In the genomic region with DNA sequence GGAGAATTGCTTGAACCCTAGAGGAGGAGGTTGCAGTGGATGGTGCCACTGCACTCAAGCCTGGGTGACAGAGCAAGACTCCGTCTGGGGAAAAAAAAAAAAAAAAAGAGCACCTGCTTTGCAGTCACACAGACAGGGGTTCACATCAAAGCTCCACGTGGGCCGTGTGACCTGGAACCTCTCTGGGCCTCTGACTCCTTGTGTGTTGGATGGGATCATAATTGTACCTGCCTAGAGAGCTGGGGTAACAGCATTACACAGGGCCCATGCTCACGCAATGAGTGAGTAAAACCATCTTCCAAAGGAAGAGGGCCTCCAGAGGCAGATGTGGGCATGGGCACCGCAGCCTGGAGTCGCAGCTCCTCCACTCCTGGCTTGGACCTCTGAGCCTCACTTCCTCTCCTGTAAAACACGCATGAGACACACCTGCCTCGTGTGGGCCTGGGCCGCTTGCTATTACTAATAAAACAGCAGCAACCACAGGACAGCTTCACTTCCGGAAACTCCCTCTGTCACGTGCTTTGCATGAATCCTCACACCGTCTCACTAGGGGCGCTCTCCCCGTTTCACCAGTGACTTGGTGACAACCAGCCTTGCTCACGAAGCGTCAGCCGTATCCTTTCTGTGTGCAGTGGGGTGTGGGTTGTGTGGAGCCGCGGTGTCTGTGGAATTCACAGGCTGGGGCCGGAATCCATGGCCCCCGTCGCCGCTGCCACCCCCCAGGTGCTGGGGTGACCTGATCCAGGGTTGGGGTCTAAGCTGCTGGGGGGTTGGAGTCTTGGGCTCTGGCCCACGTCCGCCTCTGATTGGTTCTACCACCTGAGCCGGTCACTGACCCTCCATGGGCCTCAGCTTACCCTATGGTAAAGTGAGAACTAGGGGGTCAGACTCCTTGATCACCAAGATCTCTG, we compare ENCODE assay signal across 8 cellular contexts. TPM values are rescaled to one million over a fixed set of nuclear protein-coding genes. Genes with fewer than 3 reads are reported as not detected.
A peak's percentile ranks its signal among the peaks of the same experiment; 100 is the strongest.
DNase-seq lines count a peak whose midpoint lies in the region; ATAC-seq and TF ChIP-seq lines count a peak whose summit lies in the region.
"Not testable (repeated sequence)": the region's sequence is repeated elsewhere in the genome, so short reads cannot be mapped to it uniquely, and the experiment has no call there.

No MANE protein-coding gene starts in this region.

- ATAC-seq in GM19463 (IDR thresholded peaks at IDR 0.05; ENCODE audit: unreplicated experiment) (peak; percentile 92), HG03432 (IDR thresholded peaks at IDR 0.05; ENCODE audit: unreplicated experiment) (peak; percentile 93)
- ATAC-seq in activated CD8-positive, alpha-beta T cell treated with anti-CD3 and anti-CD28 coated beads for 36 hours, result peak; percentile 96

- DNase-seq in DMS153 (lab: John Stamatoyannopoulos, UW), result peak; percentile 83
- peak; percentile 88 for DNase-seq in NK-92 treated with Interleukin-12 subunit alpha and Interleukin-12 subunit beta, amount 100 ng/mL, for 24 hours (lab: John Stamatoyannopoulos, UW)
- peak; percentile 93 for DNase-seq in activated CD8-positive, alpha-beta T cell treated with anti-CD3 and anti-CD28 coated beads for 36 hours
- DNase-seq in effector memory CD4-positive, alpha-beta T cell, result peak; percentile 81 to 88 (median 85)
- DNase-seq in mesenteric fat pad (ENCODE audit: low spot score), result peak; percentile 90
- peak; percentile 69 to 88 for DNase-seq in stimulated activated CD8-positive, alpha-beta memory T cell treated with anti-CD3 and anti-CD28 coated beads, Interleukin-15, amount 100 ng/mL, for 4 hours (ENCODE audit: low read depth in 2 of 2)

- H3K4me3 ChIP-seq in effector memory CD4-positive, alpha-beta T cell (ENCODE audit: insufficient read depth, low read depth, low read length, poor library complexity, severe bottlenecking), result peak overlapping the region; percentile 37

- intact Hi-C loops in activated CD8-positive, alpha-beta T cell treated with anti-CD3 and anti-CD28 coated beads for 36 hours (cut with micrococcal nuclease), result loop anchor here (5.0 kb wide), 1 partner anchor 192 kb away; no protein-coding TSS in a partner anchor

- not testable (repeated sequence) for H3K9me3 ChIP-seq in effector memory CD4-positive, alpha-beta T cell (ENCODE audit: control insufficient read depth, low read length)

- H3K9me3 Mint-ChIP-seq in activated CD8-positive, alpha-beta T cell treated with anti-CD3 and anti-CD28 coated beads for 36 hours, result not testable (repeated sequence)

- H3K27ac ChIP-seq in effector memory CD4-positive, alpha-beta T cell (ENCODE audit: insufficient read depth, low read length, poor library complexity, severe bottlenecking), result peak overlapping the region; percentile 64

- not testable (repeated sequence) for H3K27me3 ChIP-seq in effector memory CD4-positive, alpha-beta T cell (replicated peaks; ENCODE audit: control insufficient read depth, insufficient read depth, low read length, poor library complexity, severe bottlenecking)

- not testable (repeated sequence) for H3K36me3 ChIP-seq in effector memory CD4-positive, alpha-beta T cell (ENCODE audit: control insufficient read depth, insufficient read depth, low read length)

- TF ChIP-seq CTCF in activated CD8-positive, alpha-beta T cell treated with anti-CD3 and anti-CD28 coated beads for 36 hours (IDR thresholded peaks at IDR 0.05), result not testable (repeated sequence)

- peak overlapping the region; percentile 48 for H3K4me3 Mint-ChIP-seq in activated CD8-positive, alpha-beta T cell treated with anti-CD3 and anti-CD28 coated beads for 36 hours

- CTCF ChIA-PET in activated CD8-positive, alpha-beta T cell treated with anti-CD3 and anti-CD28 coated beads for 36 hours (lab: Charles Lee), result interaction anchor here (0.7 to 4.0 kb wide), 31 partner anchors 9 to 566 kb away, joined by 3 to 26 read pairs (median 4); a partner anchor contains a TSS

- peak overlapping the region; percentile 81 for H3K27ac Mint-ChIP-seq in activated CD8-positive, alpha-beta T cell treated with anti-CD3 and anti-CD28 coated beads for 36 hours

- H3K4me1 Mint-ChIP-seq in activated CD8-positive, alpha-beta T cell treated with anti-CD3 and anti-CD28 coated beads for 36 hours (ENCODE audit: low read depth), result not testable (repeated sequence)

- not testable (repeated sequence) for H3K27me3 Mint-ChIP-seq in activated CD8-positive, alpha-beta T cell treated with anti-CD3 and anti-CD28 coated beads for 36 hours

- POLR2A ChIA-PET in activated CD8-positive, alpha-beta T cell treated with anti-CD3 and anti-CD28 coated beads for 36 hours (lab: Charles Lee), result interaction anchor here (0.7 to 1.2 kb wide), 3 partner anchors 10 to 240 kb away, joined by 3 to 4 read pairs (median 4); a partner anchor contains a TSS

- not testable (repeated sequence) for H3K4me1 ChIP-seq in effector memory CD4-positive, alpha-beta T cell (ENCODE audit: control insufficient read depth, insufficient read depth, low read length, poor library complexity, severe bottlenecking)

- H3K36me3 Mint-ChIP-seq in activated CD8-positive, alpha-beta T cell treated with anti-CD3 and anti-CD28 coated beads for 36 hours (ENCODE audit: low read depth), result not testable (repeated sequence)

RNA-seq across cellular contexts. Expression of a gene that starts 10.4 kb away (rescaled TPM):
- under 1 TPM; 0.36 to 0.51 TPM for total RNA-seq in activated CD8-positive, alpha-beta T cell treated with anti-CD3 and anti-CD28 coated beads for 36 hours
- 0.74 TPM for total RNA-seq in mesenteric fat pad

RNA-seq across cellular contexts. Expression of a gene that starts 28.0 kb away (rescaled TPM):
- total RNA-seq in activated CD8-positive, alpha-beta T cell treated with anti-CD3 and anti-CD28 coated beads for 36 hours, result 1 to 10 TPM; 2.7 to 4.2 TPM
- total RNA-seq in mesenteric fat pad, result 0.87 TPM

Comparison
In these comparisons a context has a peak if more than half of its experiments do, and no peak if none do; other contexts are left out.
1. Peak in every context shown above with its lines: DNase-seq, ATAC-seq, H3K4me3 ChIP-seq and H3K27ac ChIP-seq.